13 cellular contexts compared by ENCODE assay signal in genomic region chr18:3251249-3251962, GRCh38. TPM values are rescaled to one million over a fixed set of nuclear protein-coding genes. Genes with fewer than 3 reads are reported as not detected.
DNase-seq lines count a peak whose midpoint lies in the region; ATAC-seq and TF ChIP-seq lines count a peak whose summit lies in the region.
"Had no signal": no experiment of that assay in that cellular context is flagged by ENCODE, and none has a peak within 500 bp of the region (broad histone marks: within the 10 kb centered on the region; RNA-seq: fewer than 3 reads in every experiment).

No MANE protein-coding gene starts in this region.

- peak overlapping the region; percentile 4 for H3K27ac ChIP-seq in cardiac muscle cell
- H3K27ac ChIP-seq in left lung = peak overlapping the region; percentile 57 to 63
- peak overlapping the region; percentile 97 for H3K27ac ChIP-seq in upper lobe of right lung
- H3K27ac ChIP-seq in thyroid gland = no peak overlapping the region
- H3K27ac ChIP-seq in testis = peak overlapping the region in 1 of 2 donors; percentile 68
- H3K27ac ChIP-seq: WERI-Rb-1 had no signal

- H3K36me3 ChIP-seq in cardiac muscle cell = peaks cover 33% of the 10 kb centered on the region
- peaks cover 46% of the 10 kb centered on the region for H3K36me3 ChIP-seq in adipocyte (ENCODE audit: control insufficient read depth, insufficient read depth, low read length, severe bottlenecking)
- H3K36me3 ChIP-seq in left lung = peaks cover 8 to 45% of the 10 kb centered on the region in 2 donors
- peaks cover 51% of the 10 kb centered on the region for H3K36me3 ChIP-seq in upper lobe of right lung
- H3K36me3 ChIP-seq in thyroid gland = peaks cover 27 to 37% of the 10 kb centered on the region in 2 donors
- H3K36me3 ChIP-seq in testis (ENCODE audit: low read depth, missing control alignments) = no peaks in the 10 kb centered on the region

- H3K9me3 ChIP-seq in cardiac muscle cell (ENCODE audit: low read depth) (no peaks in the 10 kb centered on the region), adipocyte (ENCODE audit: control insufficient read depth, low read length) (no peaks in the 10 kb centered on the region), left lung (no peaks in the 10 kb centered on the region), upper lobe of right lung (no peaks in the 10 kb centered on the region), thyroid gland (no peaks in the 10 kb centered on the region), testis (no peaks in the 10 kb centered on the region)
- H3K9me3 ChIP-seq: HAP-1 had no signal

- 73 to 77% methylated on average over 8 of the region's 8 CpGs for WGBS in thyroid gland, 2 donors
- WGBS in testis, 2 donors = 68 to 79% methylated on average over 8 of the region's 8 CpGs

- DNase-seq in cardiac muscle cell (ENCODE audit: low read depth in 1 of 2, low spot score in 1 of 2) = no peak
- no peak for DNase-seq in cardiac septum (ENCODE audit: low spot score)
- DNase-seq in adipocyte (ENCODE audit: low read depth) = no peak
- DNase-seq in left lung = no peak
- no peak for DNase-seq in upper lobe of right lung
- no peak for DNase-seq in thyroid gland
- DNase-seq in NCI-H1694 (lab: John Stamatoyannopoulos, UW) = no peak
- DNase-seq in testis = no peak
- DNase-seq: NCI-H510A, posterior cingulate gyrus, WERI-Rb-1 had no signal

- H3K4me3 ChIP-seq in cardiac muscle cell = no peak overlapping the region
- H3K4me3 ChIP-seq in adipocyte (ENCODE audit: low read length) = peak overlapping the region; percentile 99
- no peak overlapping the region for H3K4me3 ChIP-seq in left lung
- peak overlapping the region; percentile 81 for H3K4me3 ChIP-seq in upper lobe of right lung
- no peak overlapping the region for H3K4me3 ChIP-seq in thyroid gland (replicated peaks in 1 of 3)
- H3K4me3 ChIP-seq in testis = no peak overlapping the region

- ATAC-seq in left lung (no peak), upper lobe of right lung (no peak)

- no peak for TF ChIP-seq CTCF in cardiac muscle cell (IDR thresholded peaks at IDR 0.05; ENCODE audit: low read depth, low read length)
- no peak for TF ChIP-seq CTCF in left lung (IDR thresholded peaks at IDR 0.05)
- TF ChIP-seq CTCF in upper lobe of right lung (IDR thresholded peaks at IDR 0.05) = no peak
- no peak for TF ChIP-seq CTCF in thyroid gland (IDR thresholded peaks at IDR 0.05)
- TF ChIP-seq CTCF in testis (IDR thresholded peaks at IDR 0.05) = no peak

- TF ChIP-seq POLR2A in thyroid gland (IDR thresholded peaks at IDR 0.05) (no peak), testis (IDR thresholded peaks at IDR 0.05) (no peak)

- intact Hi-C loops in cardiac septum (cut with DNase I) (no loop called here), left lung (cut with DNase I) (no loop called here), upper lobe of right lung (cut with DNase I) (no loop called here), thyroid gland (cut with DNase I) (no loop called here), testis (cut with DNase I; ENCODE audit: low total_unique reads) (no loop called here)

- no peaks in the 10 kb centered on the region for H3K27me3 ChIP-seq in cardiac muscle cell
- H3K27me3 ChIP-seq in adipocyte (replicated peaks; ENCODE audit: control insufficient read depth, insufficient read depth, low read length) = no peaks in the 10 kb centered on the region
- H3K27me3 ChIP-seq in left lung = no peaks in the 10 kb centered on the region
- H3K27me3 ChIP-seq in upper lobe of right lung = no peaks in the 10 kb centered on the region
- no peaks in the 10 kb centered on the region for H3K27me3 ChIP-seq in thyroid gland
- H3K27me3 ChIP-seq in testis = no peaks in the 10 kb centered on the region

- H3K9ac ChIP-seq in adipocyte (ENCODE audit: low read length) = peak overlapping the region; percentile 77

- peaks cover 15% of the 10 kb centered on the region for H3K4me1 ChIP-seq in cardiac muscle cell (ENCODE audit: low read depth)
- H3K4me1 ChIP-seq in adipocyte (ENCODE audit: control insufficient read depth, insufficient read depth, low read length) = peaks cover 54% of the 10 kb centered on the region
- peaks cover 33 to 68% of the 10 kb centered on the region in 2 donors for H3K4me1 ChIP-seq in left lung
- H3K4me1 ChIP-seq in upper lobe of right lung = peaks cover 56% of the 10 kb centered on the region
- H3K4me1 ChIP-seq in thyroid gland = peaks cover 9 to 35% of the 10 kb centered on the region in 2 donors
- peaks cover 15% of the 10 kb centered on the region for H3K4me1 ChIP-seq in testis

RNA-seq across cellular contexts. Expression of gene MYL12A, which starts 3.8 kb away (rescaled TPM):
- 152 and 195 TPM in 2 replicates for total RNA-seq in cardiac muscle cell
- 321 and 420 TPM in 2 replicates for polyA plus RNA-seq in cardiac muscle cell
- total RNA-seq in cardiac septum = 4,186 TPM
- 100 to 1,000 TPM; 532 to 556 TPM for total RNA-seq in left lung
- total RNA-seq in upper lobe of right lung = 571 TPM
- 100 to 1,000 TPM; 306 to 544 (median 331) TPM for total RNA-seq in thyroid gland
- total RNA-seq in testis = 100 to 1,000 TPM; 148 to 177 TPM
- 219 TPM for polyA plus RNA-seq in testis (ENCODE audit: insufficient read depth, low read depth, low replicate concordance)

RNA-seq across cellular contexts. Expression of gene MYL12B, which starts 10.5 kb away (rescaled TPM):
- total RNA-seq in cardiac muscle cell (74.8 and 137 TPM in 2 replicates), cardiac septum (228 TPM), left lung (100 to 1,000 TPM; 377 to 467 TPM), upper lobe of right lung (368 TPM), thyroid gland (100 to 1,000 TPM; 334 to 467 (median 446) TPM), testis (100 to 1,000 TPM; 215 to 255 TPM)
- polyA plus RNA-seq in cardiac muscle cell (211 and 299 TPM in 2 replicates), testis (ENCODE audit: insufficient read depth, low read depth, low replicate concordance) (372 TPM)

RNA-seq across cellular contexts. Expression of gene MYOM1, which starts 31.6 kb away (rescaled TPM):
- 209 and 219 TPM in 2 replicates for total RNA-seq in cardiac muscle cell
- 182 and 194 TPM in 2 replicates for polyA plus RNA-seq in cardiac muscle cell
- total RNA-seq in cardiac septum = 878 TPM
- 1 to 10 TPM; 1.5 to 1.7 TPM for total RNA-seq in left lung
- 2.5 TPM for total RNA-seq in upper lobe of right lung
- total RNA-seq in thyroid gland = 1 to 10 TPM; 2.3 to 3.1 (median 3.1) TPM
- 10 to 100 TPM in 1 of 2 donors, 1 to 10 TPM in 1; 9.1 to 19.9 TPM for total RNA-seq in testis
- 16.9 TPM for polyA plus RNA-seq in testis (ENCODE audit: insufficient read depth, low read depth, low replicate concordance)
- total RNA-seq: HT1080 had no signal

Comparison
In these comparisons a context has a peak if more than half of its experiments do, and no peak if none do; other contexts are left out.
1. H3K27ac ChIP-seq: peak in cardiac muscle cell (single experiment), left lung (2 of 2) and upper lobe of right lung (single experiment); none in thyroid gland (0 of 3).
2. H3K4me3 ChIP-seq: peak in adipocyte (single experiment) and upper lobe of right lung (single experiment); none in cardiac muscle cell (single experiment), left lung (0 of 2), thyroid gland (0 of 3) and testis (0 of 2).
3. RNA of gene MYOM1, which starts 31.6 kb away (total RNA-seq): 878 TPM in cardiac septum (single experiment) and 209 to 219 TPM in cardiac muscle cell; 9.1 to 19.9 TPM in testis, 2.3 to 3.1 TPM in thyroid gland, 2.5 TPM in upper lobe of right lung (single experiment) and 1.5 to 1.7 TPM in left lung; every median in the first group is over 10 times any median in the second.